Comparison of ENCODE assay signal across 1 cellular context in the genomic region with DNA sequence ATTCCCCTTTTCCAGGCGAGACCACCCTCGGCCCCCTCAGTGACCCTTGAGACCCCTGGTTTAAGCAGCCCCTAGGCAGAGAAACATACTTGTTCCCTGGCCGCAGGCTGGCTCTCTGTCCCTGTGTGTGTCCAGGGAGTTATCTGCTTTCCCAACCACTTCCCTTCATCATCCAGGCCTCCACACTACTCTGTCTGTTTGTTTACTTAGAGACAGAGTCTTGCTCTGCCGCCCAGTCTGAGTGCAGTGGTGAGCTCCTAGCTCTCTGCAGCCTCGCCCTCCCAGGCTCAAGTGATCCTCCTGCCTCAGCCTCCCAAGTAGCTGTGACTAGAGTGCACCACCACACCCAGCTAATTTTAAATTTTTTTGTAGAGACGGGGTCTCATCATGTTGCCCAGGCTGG.
TF ChIP-seq lines count a peak whose summit lies in the region.

No MANE protein-coding gene starts in this region.

TF ChIP-seq in HepG2, 621 proteins besides CTCF, POLR2A, EP300 and RAD21 (continued from another document):
- TF ChIP-seq SOX5 (CRISPR knock-in tag; IDR thresholded peaks at IDR 0.05; ENCODE audit: borderline replicate concordance) (peak; percentile 10; the same call in 1 of the 2 replicates), YEATS2 (CRISPR knock-in tag; IDR thresholded peaks at IDR 0.05; ENCODE audit: borderline replicate concordance) (no peak), LCORL (IDR thresholded peaks at IDR 0.05) (no peak), LCORL (CRISPR knock-in tag; IDR thresholded peaks at IDR 0.05) (0 out of 2 replicates have a peak, but pooled peaks have one; percentile 12)
- TF ChIP-seq, protein P1, sequence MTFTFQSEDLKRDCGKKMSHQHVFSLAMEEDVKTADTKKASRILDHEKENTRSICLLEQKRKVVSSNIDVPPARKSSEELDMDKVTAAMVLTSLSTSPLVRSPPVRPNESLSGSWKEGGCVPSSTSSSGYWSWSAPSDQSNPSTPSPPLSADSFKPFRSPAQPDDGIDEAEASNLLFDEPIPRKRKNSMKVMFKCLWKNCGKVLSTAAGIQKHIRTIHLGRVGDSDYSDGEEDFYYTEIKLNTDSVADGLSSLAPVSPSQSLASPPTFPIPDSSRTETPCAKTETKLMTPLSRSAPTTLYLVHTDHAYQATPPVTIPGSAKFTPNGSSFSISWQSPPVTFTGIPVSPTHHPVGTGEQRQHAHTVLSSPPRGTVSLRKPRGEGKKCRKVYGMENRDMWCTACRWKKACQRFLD (CRISPR knock-in tag; IDR thresholded peaks at IDR 0.05; ENCODE audit: borderline replicate concordance), result no peak
